In genomic region chr18:67402543-67402942, GRCh38 we compare ENCODE assay signal across 20 cellular contexts.
A peak's percentile ranks its signal among the peaks of the same experiment; 100 is the strongest.
DNase-seq lines count a peak whose midpoint lies in the region; ATAC-seq, FAIRE-seq and TF ChIP-seq lines count a peak whose summit lies in the region.
"Had no signal": no experiment of that assay in that cellular context is flagged by ENCODE, and none has a peak within 500 bp of the region (broad histone marks: within the 10 kb centered on the region; RNA-seq: fewer than 3 reads in every experiment).

No MANE protein-coding gene starts in this region.

- no peak overlapping the region for H2AK5ac ChIP-seq in mesenchymal stem cell (ENCODE audit: low read length, severe bottlenecking)

- H3K9ac ChIP-seq in endothelial cell of umbilical vein (replicated peaks; ENCODE audit: extremely low read depth, insufficient read depth, low read length) (no peak overlapping the region), mesenchymal stem cell (ENCODE audit: low read length) (peak overlapping the region; percentile 1)

- H3K4me2 ChIP-seq in endothelial cell of umbilical vein (ENCODE audit: insufficient read depth, low read length): no peak overlapping the region
- H3K4me2 ChIP-seq in mesenchymal stem cell (ENCODE audit: low read length, poor library complexity, severe bottlenecking): no peak overlapping the region

- dilution Hi-C loops in endothelial cell of umbilical vein (cut with MboI; ENCODE audit: extremely low pct_ligation_motif_present, low sequenced_read_pairs): no loop called here

- H3K79me2 ChIP-seq in endothelial cell of umbilical vein (ENCODE audit: control insufficient read depth, insufficient read depth, low read length): no peaks in the 10 kb centered on the region

- H3K4me3 ChIP-seq in endothelial cell of umbilical vein (replicated peaks in 1 of 3; ENCODE audit: insufficient read depth in 1 of 3, low read depth in 1 of 3, low read length in 3 of 3): no peak overlapping the region
- H3K4me3 ChIP-seq in mesenchymal stem cell (ENCODE audit: insufficient read depth in 1 of 2, low read depth in 1 of 2, low read length in 2 of 2): no peak overlapping the region
- no peak overlapping the region for H3K4me3 ChIP-seq in lower lobe of right lung
- H3K4me3 ChIP-seq: ovary, SJSA1, tibial artery had no signal

- DNase-seq in EH (ENCODE audit: low read depth) (peak; percentile 66), RPMI7951 (ENCODE audit: low read depth) (peak; percentile 37), endothelial cell of umbilical vein (ENCODE audit: low read depth, low spot score) (peak; percentile 22), mesenchymal stem cell (peak; percentile 69), lower lobe of right lung (no peak), substantia nigra (lab: John Stamatoyannopoulos, UW) (no peak)
- DNase-seq: activated CD4-positive, CD25-positive, alpha-beta regulatory T cell; activated T-cell treated with anti-CD3 and anti-CD28 coated beads, Interleukin-2, amount 50 U/mL, for 48 hours; AML-193; DND-41; naive thymus-derived CD4-positive, alpha-beta T cell; NCI-H1436 treated with DMSO at 0.1 percent for 48 hours; ovary; stimulated activated naive B cell treated with anti-CD40 and anti-IgM and Interleukin-4, amounts not matched to agents 10 μg/mL and 1 μg/mL and 100 μg/mL, for 72 hours; tibial artery had no signal

- no peak overlapping the region for H2BK5ac ChIP-seq in mesenchymal stem cell (ENCODE audit: low read depth, low read length, poor library complexity, severe bottlenecking)

- POLR2A ChIA-PET in endothelial cell of umbilical vein (lab: Charles Lee): no interaction called here

- CTCF ChIA-PET in endothelial cell of umbilical vein (lab: Charles Lee): no interaction called here

- H3K18ac ChIP-seq in mesenchymal stem cell (ENCODE audit: low read depth in 1 of 2, low read length in 2 of 2): no peak overlapping the region

- H3K36me3 ChIP-seq in endothelial cell of umbilical vein (ENCODE audit: control insufficient read depth in 2 of 2, extremely low read depth in 1 of 2, insufficient read depth in 2 of 2, low read length in 2 of 2) (no peaks in the 10 kb centered on the region), mesenchymal stem cell (ENCODE audit: control insufficient read depth in 1 of 2, insufficient read depth in 2 of 2, low read depth in 1 of 2, low read length in 2 of 2) (no peaks in the 10 kb centered on the region), lower lobe of right lung (no peaks in the 10 kb centered on the region)
- H3K36me3 ChIP-seq: ovary, SJSA1, tibial artery had no signal

- no peak overlapping the region for H4K91ac ChIP-seq in mesenchymal stem cell (ENCODE audit: low read length)

- H3K4me1 ChIP-seq in endothelial cell of umbilical vein (ENCODE audit: control insufficient read depth, extremely low read depth, insufficient read depth, low read length) (no peaks in the 10 kb centered on the region), mesenchymal stem cell (ENCODE audit: control insufficient read depth, insufficient read depth, low read depth, low read length) (no peaks in the 10 kb centered on the region), lower lobe of right lung (no peaks in the 10 kb centered on the region)
- H3K4me1 ChIP-seq: SJSA1, tibial artery had no signal

- H3K27ac ChIP-seq in endothelial cell of umbilical vein (ENCODE audit: insufficient read depth, low read depth, low read length): no peak overlapping the region
- H3K27ac ChIP-seq in mesenchymal stem cell (ENCODE audit: low read length, poor library complexity, severe bottlenecking): no peak overlapping the region
- H3K27ac ChIP-seq in lower lobe of right lung: no peak overlapping the region
- H3K27ac ChIP-seq in substantia nigra (ENCODE audit: low read depth, low read length, poor library complexity, severe bottlenecking): no peak overlapping the region
- H3K27ac ChIP-seq: ovary, SJSA1, tibial artery had no signal

- H3K27me3 ChIP-seq in endothelial cell of umbilical vein (ENCODE audit: control insufficient read depth in 2 of 2, insufficient read depth in 2 of 2, low read length in 2 of 2): no peaks in the 10 kb centered on the region
- no peaks in the 10 kb centered on the region for H3K27me3 ChIP-seq in mesenchymal stem cell (ENCODE audit: control insufficient read depth in 1 of 2, insufficient read depth in 1 of 2, low read length in 2 of 2)
- no peaks in the 10 kb centered on the region for H3K27me3 ChIP-seq in lower lobe of right lung (ENCODE audit: low read depth)
- H3K27me3 ChIP-seq: ovary, SJSA1, tibial artery had no signal

- WGBS in mesenchymal stem cell: 0% methylated on average over 1 of the region's 1 CpG

- no peaks in the 10 kb centered on the region for H3K79me1 ChIP-seq in mesenchymal stem cell (replicated peaks; ENCODE audit: low read length, poor library complexity, severe bottlenecking)

- ATAC-seq in lower lobe of right lung (no peak), GM19395 (IDR thresholded peaks at IDR 0.05; ENCODE audit: unreplicated experiment) (no peak), GM21381 (IDR thresholded peaks at IDR 0.05; ENCODE audit: unreplicated experiment) (no peak)
- ATAC-seq: naive thymus-derived CD4-positive, alpha-beta T cell; sciatic nerve; stimulated activated naive B cell treated with anti-CD40 and anti-IgM and Interleukin-4, amounts not matched to agents 10 μg/mL and 1 μg/mL and 100 μg/mL, for 72 hours had no signal

- H3K23ac ChIP-seq in mesenchymal stem cell (ENCODE audit: low read length in 2 of 2): no peak overlapping the region

- no peaks in the 10 kb centered on the region for H3K9me1 ChIP-seq in endothelial cell of umbilical vein (replicated peaks; ENCODE audit: control insufficient read depth, extremely low read depth, insufficient read depth, low read length)

- H2BK15ac ChIP-seq in mesenchymal stem cell (ENCODE audit: low read depth, poor library complexity, severe bottlenecking): no peak overlapping the region

- H2AFZ ChIP-seq in endothelial cell of umbilical vein (ENCODE audit: low read depth, low read length) (no peak overlapping the region), mesenchymal stem cell (ENCODE audit: low read depth, low read length) (no peak overlapping the region)

- intact Hi-C loops in endothelial cell of umbilical vein (cut with micrococcal nuclease): no loop called here
- intact Hi-C loops in lower lobe of right lung (cut with DNase I): no loop called here

- no peak overlapping the region for H2BK12ac ChIP-seq in mesenchymal stem cell (ENCODE audit: low read length in 2 of 2)

- no peaks in the 10 kb centered on the region for H4K20me1 ChIP-seq in endothelial cell of umbilical vein (replicated peaks; ENCODE audit: control insufficient read depth, extremely low read depth, insufficient read depth, low read length)

- TF ChIP-seq CTCF in endothelial cell of umbilical vein (IDR thresholded peaks at IDR 0.05; ENCODE audit: extremely low read depth in 1 of 2, insufficient read depth in 1 of 2, low read depth in 1 of 2, low read length in 2 of 2): no peak
- TF ChIP-seq CTCF in lower lobe of right lung (IDR thresholded peaks at IDR 0.05): no peak

- H4K8ac ChIP-seq in mesenchymal stem cell (ENCODE audit: low read length): no peak overlapping the region

- H3K9me3 ChIP-seq in endothelial cell of umbilical vein (replicated peaks; ENCODE audit: control insufficient read depth, insufficient read depth, low read length): no peaks in the 10 kb centered on the region
- H3K9me3 ChIP-seq in mesenchymal stem cell (ENCODE audit: control insufficient read depth, low read length): peaks cover 5% of the 10 kb centered on the region
- no peaks in the 10 kb centered on the region for H3K9me3 ChIP-seq in lower lobe of right lung
- H3K9me3 ChIP-seq: ovary, SJSA1 had no signal

- no peak overlapping the region for H3K4ac ChIP-seq in mesenchymal stem cell (ENCODE audit: low read depth in 1 of 2, low read length in 2 of 2)

- no peak for FAIRE-seq in endothelial cell of umbilical vein (lab: Jason Lieb, UNC)
- FAIRE-seq: islet of Langerhans had no signal

- H2BK120ac ChIP-seq in mesenchymal stem cell (ENCODE audit: low read depth, low read length): no peak overlapping the region

- H3K14ac ChIP-seq in mesenchymal stem cell (ENCODE audit: low read length in 2 of 2): no peak overlapping the region

- BruUV-seq in endothelial cell of umbilical vein (replicated peaks; lab: Mats Ljungman, UMichigan): no TSS peak

- no peak for TF ChIP-seq POLR2A in endothelial cell of umbilical vein (IDR thresholded peaks at IDR 0.05; ENCODE audit: low read depth, low read length)

TF ChIP-seq in endothelial cell of umbilical vein, 7 proteins besides CTCF, POLR2A, EP300 and RAD21:
- TF ChIP-seq MAX (IDR thresholded peaks at IDR 0.05; ENCODE audit: insufficient read depth, insufficient read length) (no peak), FOS (IDR thresholded peaks at IDR 0.05; ENCODE audit: borderline replicate concordance, insufficient read depth, low read length) (peak; percentile 18), MYC (IDR thresholded peaks at IDR 0.05; ENCODE audit: low read depth, low read length) (no peak)
TF ChIP-seq in endothelial cell of umbilical vein: peak in this region for 1.

Comparison
In these comparisons a context has a peak if more than half of its experiments do, and no peak if none do; other contexts are left out.
1. DNase-seq: peak in EH (single experiment), RPMI7951 (single experiment), endothelial cell of umbilical vein (single experiment) and mesenchymal stem cell (single experiment); none in lower lobe of right lung (single experiment) and substantia nigra (0 of 49).